In genomic region chr2:154623819-154624218, GRCh38 we compare ENCODE assay signal across 8 cellular contexts.
A peak's percentile ranks its signal among the peaks of the same experiment; 100 is the strongest.
DNase-seq lines count a peak whose midpoint lies in the region; ATAC-seq and FAIRE-seq lines count a peak whose summit lies in the region.

No MANE protein-coding gene starts in this region.

- in situ Hi-C loops in ACHN (cut with HindIII; ENCODE audit: low pct_ligation_motif_present, low pct_unique_long_range_greater_than_20kb, low sequenced_read_pairs), result no loop called here

- no peaks in the 10 kb centered on the region for H3K9me3 Mint-ChIP-seq in stimulated activated naive CD8-positive, alpha-beta T cell treated with anti-CD3 and anti-CD28 coated beads, Interleukin-15, amount 100 ng/mL, for 72 hours

- no peak for FAIRE-seq in HTR-8/SVneo (lab: Jason Lieb, UNC)

- no peaks in the 10 kb centered on the region for H3K27me3 Mint-ChIP-seq in stimulated activated naive CD8-positive, alpha-beta T cell treated with anti-CD3 and anti-CD28 coated beads, Interleukin-15, amount 100 ng/mL, for 72 hours

- H3K27ac Mint-ChIP-seq in stimulated activated naive CD8-positive, alpha-beta T cell treated with anti-CD3 and anti-CD28 coated beads, Interleukin-15, amount 100 ng/mL, for 72 hours, result no peak overlapping the region

- H3K4me3 Mint-ChIP-seq in stimulated activated naive CD8-positive, alpha-beta T cell treated with anti-CD3 and anti-CD28 coated beads, Interleukin-15, amount 100 ng/mL, for 72 hours, result no peak overlapping the region

- DNase-seq in ACHN (peak; percentile 53), HTR-8/SVneo (ENCODE audit: insufficient read length, low spot score) (peak; percentile 34), RKO (ENCODE audit: low spot score) (peak; percentile 62), fibroblast of peridontal ligament (ENCODE audit: extremely low read depth) (peak; percentile 2), occipital lobe (lab: John Stamatoyannopoulos, UW) (peak; percentile 37), mesenteric fat pad (ENCODE audit: low spot score) (no peak)
- DNase-seq in stimulated activated naive CD8-positive, alpha-beta T cell treated with anti-CD3 and anti-CD28 coated beads, Interleukin-15, amount 100 ng/mL, for 72 hours, result no peak

- peak; percentile 54 for ATAC-seq in GM18520 (IDR thresholded peaks at IDR 0.05; ENCODE audit: unreplicated experiment)
- no peak for ATAC-seq in stimulated activated naive CD8-positive, alpha-beta T cell treated with anti-CD3 and anti-CD28 coated beads, Interleukin-15, amount 100 ng/mL, for 72 hours

- H3K4me1 Mint-ChIP-seq in stimulated activated naive CD8-positive, alpha-beta T cell treated with anti-CD3 and anti-CD28 coated beads, Interleukin-15, amount 100 ng/mL, for 72 hours, result no peaks in the 10 kb centered on the region

Comparison
In these comparisons a context has a peak if more than half of its experiments do, and no peak if none do; other contexts are left out.
1. DNase-seq: peak in ACHN (single experiment), HTR-8/SVneo (single experiment), RKO (single experiment), fibroblast of peridontal ligament (single experiment) and occipital lobe (single experiment); none in mesenteric fat pad (single experiment) and stimulated activated naive CD8-positive, alpha-beta T cell treated with anti-CD3 and anti-CD28 coated beads, Interleukin-15, amount 100 ng/mL, for 72 hours (0 of 2).